ENCODE assay signal across 8 cellular contexts in genomic region chr17:78360371-78361226, GRCh38.
DNase-seq lines count a peak whose midpoint lies in the region; ATAC-seq and TF ChIP-seq lines count a peak whose summit lies in the region.

No MANE protein-coding gene starts in this region.

- ATAC-seq in HG02938 (IDR thresholded peaks at IDR 0.05; ENCODE audit: unreplicated experiment) (peak; percentile 11), GM18868 (IDR thresholded peaks at IDR 0.05; ENCODE audit: unreplicated experiment) (no peak)

- H3K27ac ChIP-seq in skin epidermis = peak overlapping the region; percentile 68 to 99 (median 96)

- in situ Hi-C loops in T47D (cut with HindIII; ENCODE audit: low pct_unique_long_range_greater_than_20kb, low sequenced_read_pairs) = no loop called here

- DNase-seq in GDM1 (lab: John Stamatoyannopoulos, UW) = peak; percentile 73
- peak; percentile 80 for DNase-seq in NCI-H2171 (lab: John Stamatoyannopoulos, UW)
- peak; percentile 95 to 99 for DNase-seq in T47D (ENCODE audit: low read depth in 1 of 2, low spot score in 1 of 2)
- DNase-seq in iPS-NIHi7 (ENCODE audit: extremely low spot score) = peak; percentile 87

- peak; percentile 87 for TF ChIP-seq CTCF in WI38 (IDR thresholded peaks at IDR 0.05; ENCODE audit: low read depth, low read length)

- H3K4me3 ChIP-seq in WI38 (ENCODE audit: low read depth, low read length) (peak overlapping the region; percentile 64), skin epidermis (peak overlapping the region; percentile 48 to 95 (median 83))
